Comparison of ENCODE assay signal across 8 cellular contexts in the genomic region with DNA sequence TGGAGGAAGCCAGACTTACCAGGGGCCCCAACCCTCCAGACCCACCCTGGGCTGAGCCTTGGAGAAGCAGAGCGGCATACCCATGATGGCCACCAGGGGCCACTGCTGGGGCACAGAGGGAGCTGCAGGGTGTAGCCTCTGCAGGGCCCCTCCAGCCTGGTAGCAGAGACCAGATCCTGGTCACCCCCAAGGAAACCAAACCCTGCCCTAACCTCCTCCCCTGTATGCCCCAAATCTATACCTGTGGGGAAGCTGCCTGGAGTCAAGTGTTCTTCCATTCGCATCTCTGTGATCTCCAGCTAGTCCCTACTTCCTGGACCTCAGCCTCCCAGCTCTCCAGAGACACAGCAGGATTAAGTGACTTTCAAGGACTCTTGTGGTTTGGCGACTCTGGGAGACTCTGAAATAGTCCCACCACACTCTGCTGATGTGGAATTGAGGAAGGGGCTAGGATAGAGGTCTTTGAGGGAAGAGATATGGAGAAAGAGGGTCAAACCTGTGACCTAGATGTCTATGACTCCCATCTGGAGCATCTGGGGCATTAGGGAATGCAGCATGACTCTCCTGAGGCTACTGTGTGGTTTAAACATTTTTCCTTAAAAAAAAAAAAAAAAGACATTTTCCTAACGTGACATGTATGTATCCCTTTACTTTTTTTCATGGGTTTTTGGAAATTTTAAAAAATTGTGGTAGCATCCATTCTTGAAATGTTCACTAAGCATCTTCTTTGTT.
DNase-seq lines count a peak whose midpoint lies in the region; ATAC-seq and TF ChIP-seq lines count a peak whose summit lies in the region.

No MANE protein-coding gene starts in this region.

- DNase-seq in DMS53 treated with DMSO at 0.1 percent for 48 hours (lab: John Stamatoyannopoulos, UW; ENCODE audit: unreplicated experiment) (peak; percentile 19), NB4 (ENCODE audit: low read depth) (peak; percentile 64), cerebellar cortex (ENCODE audit: low spot score) (peak; percentile 46), lower lobe of right lung (peak; percentile 78)
- DNase-seq in activated CD4-positive, CD25-positive, alpha-beta regulatory T cell treated with anti-CD3 and anti-CD28 coated beads, Interleukin-2, amount 50 U/mL, for 72 hours: peak; percentile 65
- DNase-seq in stimulated activated CD8-positive, alpha-beta memory T cell treated with anti-CD3 and anti-CD28 coated beads, Interleukin-12 subunit alpha, Interleukin-12 subunit beta, amount 100 ng/mL, for 1 hour (ENCODE audit: low read depth): peak; percentile 21

- no peak overlapping the region for H3K27ac ChIP-seq in lower lobe of right lung

- H3K36me3 ChIP-seq in lower lobe of right lung: no peaks in the 10 kb centered on the region

- TF ChIP-seq CTCF in NB4 (IDR thresholded peaks at IDR 0.05; ENCODE audit: low read depth, low read length) (peak; percentile 59), lower lobe of right lung (IDR thresholded peaks at IDR 0.05) (peak; percentile 93)

- no peaks in the 10 kb centered on the region for H3K9me3 ChIP-seq in lower lobe of right lung

- H3K4me1 ChIP-seq in lower lobe of right lung: peaks cover 54% of the 10 kb centered on the region

- H3K4me3 ChIP-seq in NB4 (ENCODE audit: low read depth, low read length) (no peak overlapping the region), lower lobe of right lung (no peak overlapping the region)

- peak; percentile 82 for ATAC-seq in GM21619 (IDR thresholded peaks at IDR 0.05; ENCODE audit: unreplicated experiment)
- ATAC-seq in lower lobe of right lung: peak; percentile 79 to 81
- ATAC-seq in GM18505 (IDR thresholded peaks at IDR 0.05; ENCODE audit: unreplicated experiment): no peak

- H3K27me3 ChIP-seq in lower lobe of right lung (ENCODE audit: low read depth): no peaks in the 10 kb centered on the region

- intact Hi-C loops in lower lobe of right lung (cut with DNase I): loop anchor here (5.0 to 10.0 kb wide), 2 partner anchors 83 to 145 kb away; no protein-coding TSS in a partner anchor

- no peak for TF ChIP-seq POLR2A in NB4 (IDR thresholded peaks at IDR 0.05; ENCODE audit: extremely low read depth, insufficient read length)
- TF ChIP-seq POLR2A in GM18505 (IDR thresholded peaks at IDR 0.05; ENCODE audit: borderline replicate concordance, extremely low read depth, insufficient read depth, insufficient read length): no peak

Comparison
In these comparisons a context has a peak if more than half of its experiments do, and no peak if none do; other contexts are left out.
1. DNase-seq: peak in every context shown above with its lines; median percentile 78 in lower lobe of right lung; 65 in activated CD4-positive, CD25-positive, alpha-beta regulatory T cell treated with anti-CD3 and anti-CD28 coated beads, Interleukin-2, amount 50 U/mL, for 72 hours; 64 in NB4; 46 in cerebellar cortex; 21 in stimulated activated CD8-positive, alpha-beta memory T cell treated with anti-CD3 and anti-CD28 coated beads, Interleukin-12 subunit alpha, Interleukin-12 subunit beta, amount 100 ng/mL, for 1 hour; 19 in DMS53 treated with DMSO at 0.1 percent for 48 hours.